In genomic region chr13:43905435-43906031, GRCh38 we compare ENCODE assay signal across 8 cellular contexts. TPM values are rescaled to one million over a fixed set of nuclear protein-coding genes. Genes with fewer than 3 reads are reported as not detected.
DNase-seq lines count a peak whose midpoint lies in the region; ATAC-seq and TF ChIP-seq lines count a peak whose summit lies in the region.

No MANE protein-coding gene starts in this region.

- no peaks in the 10 kb centered on the region for H4K20me1 ChIP-seq in IMR-90 (ENCODE audit: insufficient read depth, low read length)
- no peaks in the 10 kb centered on the region for H4K20me1 ChIP-seq in PC-3 (ENCODE audit: low read length)

- no peak overlapping the region for H2BK120ac ChIP-seq in IMR-90 (ENCODE audit: low read depth, low read length)

- in situ Hi-C loops in IMR-90 (cut with MboI; ENCODE audit: low sequenced_read_pairs) = loop anchor here (5.0 to 25.0 kb wide), 3 partner anchors 532 to 1407 kb away; partner anchors contain the start of genes GPALPP1 and NUFIP1
- in situ Hi-C loops in T47D (cut with HindIII; ENCODE audit: low pct_unique_long_range_greater_than_20kb, low sequenced_read_pairs) = no loop called here

- H3K79me1 ChIP-seq in IMR-90 (ENCODE audit: low read depth in 1 of 2, low read length in 2 of 2) = no peaks in the 10 kb centered on the region

- no peak overlapping the region for H4K91ac ChIP-seq in IMR-90 (ENCODE audit: insufficient read depth, low read depth, low read length)

- H3K36me3 ChIP-seq in IMR-90 (ENCODE audit: control insufficient read depth, insufficient read depth, low read length) = no peaks in the 10 kb centered on the region
- H3K36me3 ChIP-seq in PC-3 (ENCODE audit: low read depth, low read length) = no peaks in the 10 kb centered on the region

- CTCF ChIA-PET in IMR-90 (lab: Yijun Ruan, JAX) = interaction anchor here (0.5 to 1.3 kb wide), 8 partner anchors 133 to 1375 kb away, joined by 3 to 6 read pairs (median 3); no protein-coding TSS in a partner anchor
- CTCF ChIA-PET in PC-3 (lab: Charles Lee) = interaction anchor here (0.6 kb wide), 2 partner anchors 143 to 531 kb away, joined by 3 to 4 read pairs; no protein-coding TSS in a partner anchor

- TF ChIP-seq CTCF in IMR-90 (conservative IDR thresholded peaks at IDR 0.05; ENCODE audit: low read depth, low read length) (peak; percentile 81), PC-3 (conservative IDR thresholded peaks at IDR 0.05; ENCODE audit: low read depth, low read length) (peak; percentile 76)

- H3K36me3 Mint-ChIP-seq in immature natural killer cell = no peaks in the 10 kb centered on the region
- H3K36me3 Mint-ChIP-seq in stimulated activated naive B cell treated with anti-CD40 and anti-IgM and Interleukin-4, amounts not matched to agents 10 μg/mL and 1 μg/mL and 100 μg/mL, for 72 hours = no peaks in the 10 kb centered on the region

- no peaks in the 10 kb centered on the region for H3K9me3 Mint-ChIP-seq in immature natural killer cell
- no peaks in the 10 kb centered on the region for H3K9me3 Mint-ChIP-seq in stimulated activated naive B cell treated with anti-CD40 and anti-IgM and Interleukin-4, amounts not matched to agents 10 μg/mL and 1 μg/mL and 100 μg/mL, for 72 hours

- peak; percentile 82 for ATAC-seq in IMR-90 (ENCODE audit: low read depth)
- ATAC-seq in PC-3 = peak; percentile 59
- peak; percentile 60 to 69 for ATAC-seq in stimulated activated naive B cell treated with anti-CD40 and anti-IgM and Interleukin-4, amounts not matched to agents 10 μg/mL and 1 μg/mL and 100 μg/mL, for 72 hours (replicated peaks)
- no peak for ATAC-seq in HG03457 (IDR thresholded peaks at IDR 0.05; ENCODE audit: unreplicated experiment)

- no peak overlapping the region for H2BK15ac ChIP-seq in IMR-90 (ENCODE audit: low read depth, low read length)

- intact Hi-C loops in IMR-90 (cut with micrococcal nuclease) = loop anchor here (1.0 to 5.0 kb wide), 3 partner anchors 237 to 1063 kb away; no protein-coding TSS in a partner anchor
- intact Hi-C loops in PC-3 (cut with micrococcal nuclease) = loop anchor here (1.0 to 10.0 kb wide), 4 partner anchors 327 to 566 kb away; no protein-coding TSS in a partner anchor

- H3K18ac ChIP-seq in IMR-90 (ENCODE audit: low read depth, low read length) = no peak overlapping the region

- H3K9me3 ChIP-seq in IMR-90 (ENCODE audit: control insufficient read depth, insufficient read depth, low read length) = no peaks in the 10 kb centered on the region
- no peaks in the 10 kb centered on the region for H3K9me3 ChIP-seq in PC-3 (ENCODE audit: low read length)

- peaks cover 8% of the 10 kb centered on the region; the same call in 1 of the 2 replicates for H3K9me1 ChIP-seq in IMR-90 (ENCODE audit: insufficient read depth, low read length)

- no peak overlapping the region for H3K56ac ChIP-seq in IMR-90 (ENCODE audit: extremely low read depth, insufficient read depth, low read length)

- H3K4me1 ChIP-seq in IMR-90 (ENCODE audit: control insufficient read depth, insufficient read depth, low read length) (peaks cover 3% of the 10 kb centered on the region), PC-3 (ENCODE audit: insufficient read depth, low read length) (peaks cover 20% of the 10 kb centered on the region)

- no peaks in the 10 kb centered on the region for H3K79me2 ChIP-seq in PC-3 (ENCODE audit: low read length)

- H3K23ac ChIP-seq in IMR-90 (ENCODE audit: low read depth, low read length) = no peak overlapping the region

- H3K4me1 Mint-ChIP-seq in immature natural killer cell = peaks cover 1 to 5% of the 10 kb centered on the region in 2 donors
- H3K4me1 Mint-ChIP-seq in stimulated activated naive B cell treated with anti-CD40 and anti-IgM and Interleukin-4, amounts not matched to agents 10 μg/mL and 1 μg/mL and 100 μg/mL, for 72 hours = peaks cover 1 to 5% of the 10 kb centered on the region in 2 donors

- no peak overlapping the region for H2AK9ac ChIP-seq in IMR-90 (replicated peaks; ENCODE audit: low read depth, low read length, poor library complexity)

- no peak overlapping the region for H3K27ac Mint-ChIP-seq in immature natural killer cell
- no peak overlapping the region for H3K27ac Mint-ChIP-seq in stimulated activated naive B cell treated with anti-CD40 and anti-IgM and Interleukin-4, amounts not matched to agents 10 μg/mL and 1 μg/mL and 100 μg/mL, for 72 hours

- H4K5ac ChIP-seq in IMR-90 (ENCODE audit: low read depth, low read length) = no peak overlapping the region

- H3K4ac ChIP-seq in IMR-90 (ENCODE audit: low read depth, low read length) = no peak overlapping the region

- no peak overlapping the region for H2AK5ac ChIP-seq in IMR-90 (ENCODE audit: low read depth, low read length)

- WGBS in IMR-90 (ENCODE audit: extremely low coverage in 2 of 2, insufficient read length in 1 of 2), 2 experiments = no CpG with 5 or more reads among the region's 3 CpGs

- no peak overlapping the region for H4K8ac ChIP-seq in IMR-90 (ENCODE audit: low read depth in 2 of 2, low read length in 2 of 2)

- H2AFZ ChIP-seq in IMR-90 (replicated peaks; ENCODE audit: low read length, poor library complexity) = no peak overlapping the region
- H2AFZ ChIP-seq in PC-3 (ENCODE audit: low read length) = no peak overlapping the region

- POLR2A ChIA-PET in IMR-90 (lab: Charles Lee; ENCODE audit: unreplicated experiment) (no interaction called here), PC-3 (lab: Charles Lee; ENCODE audit: unreplicated experiment) (no interaction called here)

- TF ChIP-seq RAD21 in IMR-90 (IDR thresholded peaks at IDR 0.05; ENCODE audit: low read length) = peak; percentile 88

- no peak overlapping the region for H3K4me2 ChIP-seq in IMR-90 (ENCODE audit: low read depth, low read length)
- H3K4me2 ChIP-seq in PC-3 (ENCODE audit: low read length) = no peak overlapping the region

- no peaks in the 10 kb centered on the region for H3F3A ChIP-seq in PC-3 (ENCODE audit: low read length, unreplicated experiment)

- H2BK5ac ChIP-seq in IMR-90 (ENCODE audit: low read depth, low read length, poor library complexity, severe bottlenecking) = no peak overlapping the region

- H3K27me3 Mint-ChIP-seq in immature natural killer cell (ENCODE audit: low read depth in 3 of 3) = peaks cover 0 to 13% (median 0%) of the 10 kb centered on the region in 3 donors
- H3K27me3 Mint-ChIP-seq in stimulated activated naive B cell treated with anti-CD40 and anti-IgM and Interleukin-4, amounts not matched to agents 10 μg/mL and 1 μg/mL and 100 μg/mL, for 72 hours = peaks cover 14 to 23% of the 10 kb centered on the region in 2 donors

- H3K27ac ChIP-seq in IMR-90 (ENCODE audit: insufficient read depth, low read length) (no peak overlapping the region), PC-3 (ENCODE audit: low read length) (no peak overlapping the region)

- no peaks in the 10 kb centered on the region for H3K9me2 ChIP-seq in PC-3 (replicated peaks; ENCODE audit: low read length)

- H3K4me3 ChIP-seq in IMR-90 (ENCODE audit: insufficient read depth, low read depth, low read length) (no peak overlapping the region), PC-3 (ENCODE audit: low read length) (no peak overlapping the region)

- H3K27me3 ChIP-seq in IMR-90 (ENCODE audit: control insufficient read depth, insufficient read depth, low read length) = no peaks in the 10 kb centered on the region; the same call in 1 of the 2 replicates
- H3K27me3 ChIP-seq in PC-3 (ENCODE audit: low read length) = no peaks in the 10 kb centered on the region

- DNase-seq in NOMO-1 (lab: John Stamatoyannopoulos, UW; ENCODE audit: unreplicated experiment in 2 of 2) = peak; percentile 23 to 65
- DNase-seq in NOMO-1 treated with dmso at 0.1 percent for 144 hours (lab: John Stamatoyannopoulos, UW; ENCODE audit: unreplicated experiment) = no peak
- DNase-seq in IMR-90 = peak; percentile 77
- DNase-seq in PC-3 = peak; percentile 80
- peak; percentile 23 to 67 for DNase-seq in T47D (ENCODE audit: low read depth in 1 of 2, low spot score in 1 of 2)
- peak; percentile 42 to 61 (median 57) for DNase-seq in immature natural killer cell
- DNase-seq in stimulated activated naive B cell treated with anti-CD40 and anti-IgM and Interleukin-4, amounts not matched to agents 10 μg/mL and 1 μg/mL and 100 μg/mL, for 72 hours = no peak

- BruUV-seq in IMR-90 (replicated peaks; lab: Mats Ljungman, UMichigan) (no TSS peak), PC-3 (replicated peaks; lab: Mats Ljungman, UMichigan) (no TSS peak)

- no peak overlapping the region for H2BK20ac ChIP-seq in IMR-90 (ENCODE audit: low read depth, low read length)

- dilution Hi-C loops in IMR-90 (cut with HindIII; ENCODE audit: low sequenced_read_pairs, unreplicated experiment) = loop anchor here (25.0 kb wide), 1 partner anchor 557 kb away; no protein-coding TSS in a partner anchor

- no peak overlapping the region for H3K4me3 Mint-ChIP-seq in immature natural killer cell
- no peak overlapping the region for H3K4me3 Mint-ChIP-seq in stimulated activated naive B cell treated with anti-CD40 and anti-IgM and Interleukin-4, amounts not matched to agents 10 μg/mL and 1 μg/mL and 100 μg/mL, for 72 hours

- H3K9ac ChIP-seq in IMR-90 (ENCODE audit: low read depth, low read length) (no peak overlapping the region), PC-3 (ENCODE audit: low read length) (no peak overlapping the region)

- H3K14ac ChIP-seq in IMR-90 (replicated peaks; ENCODE audit: low read depth, low read length) = no peak overlapping the region

- no peak for TF ChIP-seq POLR2A in IMR-90 (IDR thresholded peaks at IDR 0.05; ENCODE audit: low read depth, low read length)

TF ChIP-seq in IMR-90, 13 proteins besides CTCF, POLR2A, EP300 and RAD21:
- peak; percentile 78 for TF ChIP-seq SMC3 (IDR thresholded peaks at IDR 0.05; ENCODE audit: low read depth, low read length)
- TF ChIP-seq FOS (IDR thresholded peaks at IDR 0.05; ENCODE audit: low read depth, low read length) = no peak
- TF ChIP-seq CEBPB (IDR thresholded peaks at IDR 0.05; ENCODE audit: low read depth, low read length) = no peak
- no peak for TF ChIP-seq NFE2L2 (IDR thresholded peaks at IDR 0.05; ENCODE audit: low read depth, low read length)
- no peak for TF ChIP-seq RFX5 (IDR thresholded peaks at IDR 0.05; ENCODE audit: low read depth, low read length)

RNA-seq across cellular contexts. Expression of gene LACC1, which starts 25.8 kb away (rescaled TPM):
- total RNA-seq in IMR-90 (2012; rRNA removed) = 4.4 and 4.7 TPM in 2 replicates
- 1.5 and 3.2 TPM in 2 replicates for polyA plus RNA-seq in IMR-90 (2012; rRNA removed)
- 0.76 and 0.83 TPM in 2 replicates for polyA plus RNA-seq in IMR-90 (2012; cell fraction: cytosol; rRNA removed)
- 1.1 and 3.7 TPM in 2 replicates for polyA plus RNA-seq in IMR-90 (2012; cell fraction: nucleus; rRNA removed; ENCODE audit: low replicate concordance)
- 0.86 and 1.2 TPM in 2 replicates for total RNA-seq in PC-3 (2014; rRNA removed)
- polyA plus RNA-seq in immature natural killer cell = 1 to 10 TPM in 1 of 3 donors, under 1 TPM in 1, not detected in 1; 0.41 to 1.1 TPM

RNA-seq across cellular contexts. Expression of gene CCDC122, which starts 26.0 kb away (rescaled TPM):
- total RNA-seq in IMR-90 (2012; rRNA removed) = 0.72 and 1.9 TPM in 2 replicates
- 0.27 and 0.70 TPM in 2 replicates for polyA plus RNA-seq in IMR-90 (2012; rRNA removed)
- 0.12 and 0.21 TPM in 2 replicates for polyA plus RNA-seq in IMR-90 (2012; cell fraction: cytosol; rRNA removed)
- 0.14 and 1.9 TPM in 2 replicates for polyA plus RNA-seq in IMR-90 (2012; cell fraction: nucleus; rRNA removed; ENCODE audit: low replicate concordance)
- total RNA-seq in PC-3 (2014; rRNA removed) = 4.6 TPM in 2 replicates
- 1 to 10 TPM in 2 of 3 donors, under 1 TPM in 1; 0.84 to 6.9 (median 2.7) TPM for polyA plus RNA-seq in immature natural killer cell

Comparison
In these comparisons a context has a peak if more than half of its experiments do, and no peak if none do; other contexts are left out.
1. DNase-seq: peak in NOMO-1 (2 of 2), IMR-90 (single experiment), PC-3 (single experiment), T47D (2 of 2) and immature natural killer cell (3 of 3); none in NOMO-1 treated with dmso at 0.1 percent for 144 hours (single experiment) and stimulated activated naive B cell treated with anti-CD40 and anti-IgM and Interleukin-4, amounts not matched to agents 10 μg/mL and 1 μg/mL and 100 μg/mL, for 72 hours (single experiment).